In genomic region chr3:52536369-52537164, GRCh38 we compare ENCODE assay signal across 8 cellular contexts. TPM values are rescaled to one million over a fixed set of nuclear protein-coding genes. Genes with fewer than 3 reads are reported as not detected.
DNase-seq lines count a peak whose midpoint lies in the region; ATAC-seq and TF ChIP-seq lines count a peak whose summit lies in the region.

A gene with protein sequence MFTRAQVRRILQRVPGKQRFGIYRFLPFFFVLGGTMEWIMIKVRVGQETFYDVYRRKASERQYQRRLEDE (plus strand): TSS chr3:52536605. CDS start chr3:52536756, 151 bp downstream.

- no peaks in the 10 kb centered on the region for H3K27me3 ChIP-seq in Caco-2 (replicated peaks; ENCODE audit: control insufficient read depth, insufficient read depth, low read length)
- H3K27me3 ChIP-seq in effector memory CD4-positive, alpha-beta T cell (replicated peaks; ENCODE audit: control insufficient read depth, insufficient read depth, low read length, poor library complexity, severe bottlenecking), result no peaks in the 10 kb centered on the region

- no peaks in the 10 kb centered on the region for H3K9me3 Mint-ChIP-seq in Caco-2 (ENCODE audit: unreplicated experiment)

- H3K4me1 ChIP-seq in Caco-2, result peaks cover 28% of the 10 kb centered on the region; the same call in 1 of the 2 replicates
- peaks cover 32% of the 10 kb centered on the region for H3K4me1 ChIP-seq in effector memory CD4-positive, alpha-beta T cell (ENCODE audit: control insufficient read depth, insufficient read depth, low read length, poor library complexity, severe bottlenecking)

- H3K4me3 ChIP-seq in Caco-2 (ENCODE audit: low read depth, low read length), result peak within 1 kb of the TSS; percentile 82
- H3K4me3 ChIP-seq in effector memory CD4-positive, alpha-beta T cell (ENCODE audit: insufficient read depth, low read depth, low read length, poor library complexity, severe bottlenecking), result peak within 1 kb of the TSS; percentile 72

- no peaks in the 10 kb centered on the region for H3K36me3 ChIP-seq in Caco-2 (ENCODE audit: control insufficient read depth, insufficient read depth, low read length)
- H3K36me3 ChIP-seq in effector memory CD4-positive, alpha-beta T cell (ENCODE audit: control insufficient read depth, insufficient read depth, low read length), result peaks cover 6% of the 10 kb centered on the region

- no peaks in the 10 kb centered on the region for H3K27me3 Mint-ChIP-seq in Caco-2 (ENCODE audit: insufficient read depth, unreplicated experiment)

- peak within 1 kb of the TSS; percentile 98 for H3K4me3 Mint-ChIP-seq in Caco-2 (ENCODE audit: unreplicated experiment)

- H3K27ac ChIP-seq in effector memory CD4-positive, alpha-beta T cell (ENCODE audit: insufficient read depth, low read length, poor library complexity, severe bottlenecking), result peak within 1 kb of the TSS; percentile 80

- BruUV-seq in Caco-2 (replicated peaks; lab: Mats Ljungman, UMichigan), result no TSS peak

- CTCF ChIA-PET in Caco-2 (lab: Charles Lee), result interaction anchor here (0.6 to 0.9 kb wide), 3 partner anchors 18 to 146 kb away, joined by 3 to 4 read pairs (median 3); no protein-coding TSS in a partner anchor

- peaks cover 64% of the 10 kb centered on the region for H3K36me3 Mint-ChIP-seq in Caco-2 (ENCODE audit: insufficient read depth, unreplicated experiment)

- no peak for TF ChIP-seq CTCF in Caco-2 (IDR thresholded peaks at IDR 0.05; ENCODE audit: insufficient read depth in 1 of 2, low read depth in 1 of 2, low read length in 1 of 2, severe bottlenecking in 1 of 2, unreplicated experiment in 1 of 2)

- H3K9me3 ChIP-seq in Caco-2, result no peaks in the 10 kb centered on the region
- no peaks in the 10 kb centered on the region for H3K9me3 ChIP-seq in effector memory CD4-positive, alpha-beta T cell (ENCODE audit: control insufficient read depth, low read length)

- ATAC-seq in GM21367 (IDR thresholded peaks at IDR 0.05; ENCODE audit: unreplicated experiment), result peak; percentile 83

- POLR2A ChIA-PET in Caco-2 (lab: Charles Lee), result interaction anchor here (0.5 to 1.3 kb wide), 11 partner anchors 9 to 951 kb away, joined by 3 to 12 read pairs (median 4); partner anchors contain the start of gene SFMBT1

- H3K4me1 Mint-ChIP-seq in Caco-2 (ENCODE audit: low read depth, unreplicated experiment), result peaks cover 32% of the 10 kb centered on the region

- intact Hi-C loops in Caco-2 (cut with micrococcal nuclease; ENCODE audit: unreplicated experiment), result loop anchor here (1.0 to 10.0 kb wide), 4 partner anchors 17 to 508 kb away; partner anchors contain the start of genes GNL3, NISCH, PBRM1 and SFMBT1

- peak; percentile 98 for DNase-seq in Caco-2
- peak; percentile 99 for DNase-seq in HT1080 (ENCODE audit: low read depth)
- peak; percentile 99 for DNase-seq in NOMO-1 (lab: John Stamatoyannopoulos, UW; ENCODE audit: unreplicated experiment in 2 of 2)
- DNase-seq in activated CD8-positive, alpha-beta memory T cell treated with anti-CD3 and anti-CD28 coated beads for 4 hours (ENCODE audit: low read depth in 2 of 2), result peak; percentile 94 to 96
- peak; percentile 94 to 96 (median 96) for DNase-seq in effector memory CD4-positive, alpha-beta T cell
- DNase-seq in medulla oblongata (ENCODE audit: extremely low spot score), result peak; percentile 98
- peak; percentile 92 to 97 (median 95) for DNase-seq in stimulated activated CD4-positive, alpha-beta T cell treated with anti-CD3 and anti-CD28 coated beads, TNF-alpha, amount 100 ng/mL, for 48 hours (ENCODE audit: low read depth in 3 of 3)

- H3K27ac Mint-ChIP-seq in Caco-2 (ENCODE audit: unreplicated experiment), result peak within 1 kb of the TSS; percentile 97

RNA-seq across cellular contexts. Expression of the gene that starts here (rescaled TPM):
- total RNA-seq in Caco-2 (2022), result 35.0 and 38.6 TPM in 2 replicates
- total RNA-seq in HT1080 (2014; rRNA removed; shearing (Covaris generic)), result 10.5 and 18.4 TPM in 2 replicates
- polyA plus RNA-seq in HT1080 (2015; cell fraction: cytosol; rRNA removed), result 1.8 and 33.9 TPM in 2 replicates
- polyA plus RNA-seq in HT1080 (2015; cell fraction: nucleus; rRNA removed), result 2.0 and 4.9 TPM in 2 replicates

Comparison
In these comparisons a context has a peak if more than half of its experiments do, and no peak if none do; other contexts are left out.
1. Peak in every context shown above with its lines: DNase-seq, ATAC-seq, H3K4me3 ChIP-seq and H3K27ac ChIP-seq.